ENCODE assay signal across 8 cellular contexts in the genomic region with DNA sequence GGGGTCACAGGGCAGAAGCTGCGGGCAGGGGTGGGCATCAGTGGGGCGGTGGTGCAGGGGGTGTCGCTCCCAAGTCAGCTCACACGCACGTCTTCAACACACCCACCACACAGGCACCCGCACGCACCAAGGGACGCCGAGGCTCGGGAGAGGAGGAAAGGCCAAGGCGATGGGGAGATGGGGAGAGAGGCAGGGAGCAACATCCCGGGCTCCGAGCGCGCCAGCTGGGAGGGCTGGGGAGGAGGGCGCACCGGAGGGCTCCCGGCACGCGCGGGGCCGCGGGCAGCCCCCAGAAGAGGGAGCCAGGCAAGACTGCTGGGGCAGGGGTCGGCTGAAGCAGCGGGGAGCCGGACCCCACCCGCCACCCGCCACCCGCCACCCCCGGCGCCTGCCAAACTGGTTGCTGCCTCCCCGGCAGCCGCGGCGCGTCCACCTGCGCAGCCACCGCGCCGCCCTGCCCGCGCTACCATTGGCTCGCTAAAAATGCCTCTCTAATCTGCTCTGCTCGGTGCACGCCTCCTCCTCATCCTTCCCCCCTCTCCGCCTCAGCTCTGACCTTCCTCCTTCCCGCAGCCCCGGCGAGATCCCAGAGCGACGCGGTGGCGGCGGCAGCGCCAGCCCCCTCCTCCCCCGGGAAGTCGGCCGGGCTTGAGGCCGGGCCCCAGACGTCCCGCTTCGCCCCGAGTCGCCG. TPM values are rescaled to one million over a fixed set of nuclear protein-coding genes. Genes with fewer than 3 reads are reported as not detected.
DNase-seq lines count a peak whose midpoint lies in the region; FAIRE-seq and TF ChIP-seq lines count a peak whose summit lies in the region.

Gene PACSIN1, plus strand, starts transcription at position 526 of the 691 bp plus-strand sequence. CDS start 60,230 bp downstream, outside the sequence.

- H3K27ac ChIP-seq in right atrium auricular region (no peak within 1 kb of the TSS), spleen (no peak within 1 kb of the TSS), uterus (no peak within 1 kb of the TSS)

- H3K9me3 Mint-ChIP-seq in activated naive CD4-positive, alpha-beta T cell treated with anti-CD3 and anti-CD28 coated beads, Interleukin-2, amount 50 U/mL, for 24 hours = no peaks in the 10 kb centered on the region

- no peak for TF ChIP-seq CTCF in D721Med (IDR thresholded peaks at IDR 0.05; ENCODE audit: insufficient read depth, missing control alignments)
- no peak for TF ChIP-seq CTCF in LNCaP clone FGC (IDR thresholded peaks at IDR 0.05; ENCODE audit: control insufficient read depth, extremely low read depth, insufficient read depth)
- TF ChIP-seq CTCF in right atrium auricular region (IDR thresholded peaks at IDR 0.05) = no peak
- TF ChIP-seq CTCF in spleen (IDR thresholded peaks at IDR 0.05 in 8 of 11, conservative IDR thresholded peaks at IDR 0.05 in 3 of 11) = no peak
- no peak for TF ChIP-seq CTCF in uterus (IDR thresholded peaks at IDR 0.05)

- no peaks in the 10 kb centered on the region for H3K9me3 ChIP-seq in right atrium auricular region
- no peaks in the 10 kb centered on the region for H3K9me3 ChIP-seq in spleen
- H3K9me3 ChIP-seq in uterus = no peaks in the 10 kb centered on the region

- H3K27me3 ChIP-seq in right atrium auricular region = no peaks in the 10 kb centered on the region
- peaks cover 0 to 46% (median 23%) of the 10 kb centered on the region in 7 donors for H3K27me3 ChIP-seq in spleen (replicated peaks in 1 of 7)
- no peaks in the 10 kb centered on the region for H3K27me3 ChIP-seq in uterus

- H3K27ac Mint-ChIP-seq in activated naive CD4-positive, alpha-beta T cell treated with anti-CD3 and anti-CD28 coated beads, Interleukin-2, amount 50 U/mL, for 24 hours = no peak within 1 kb of the TSS

- H3K4me3 ChIP-seq in LNCaP clone FGC (ENCODE audit: low read depth, low read length) (peak within 1 kb of the TSS; percentile 62), right atrium auricular region (peak within 1 kb of the TSS; percentile 33 to 55), spleen (peak within 1 kb of the TSS; percentile 21 to 69 (median 38)), uterus (peak within 1 kb of the TSS in 1 of 2 donors; percentile 12)

- no peaks in the 10 kb centered on the region for H3K36me3 Mint-ChIP-seq in activated naive CD4-positive, alpha-beta T cell treated with anti-CD3 and anti-CD28 coated beads, Interleukin-2, amount 50 U/mL, for 24 hours

- peak within 1 kb of the TSS; percentile 47 for H3K4me3 Mint-ChIP-seq in activated naive CD4-positive, alpha-beta T cell treated with anti-CD3 and anti-CD28 coated beads, Interleukin-2, amount 50 U/mL, for 24 hours

- peaks cover 0 to 15% of the 10 kb centered on the region in 2 donors for H3K4me1 ChIP-seq in right atrium auricular region
- peaks cover 10 to 39% (median 22%) of the 10 kb centered on the region in 6 donors for H3K4me1 ChIP-seq in spleen
- H3K4me1 ChIP-seq in uterus = peaks cover 0 to 8% of the 10 kb centered on the region in 2 donors

- TF ChIP-seq POLR2A in spleen (IDR thresholded peaks at IDR 0.05) = no peak
- no peak for TF ChIP-seq POLR2A in uterus (IDR thresholded peaks at IDR 0.05)

- peak; percentile 97 for DNase-seq in D721Med (ENCODE audit: insufficient read length, low spot score)
- peak; percentile 14 for DNase-seq in LNCaP clone FGC (ENCODE audit: low read depth)
- DNase-seq in right atrium auricular region (ENCODE audit: low spot score) = no peak
- DNase-seq in spleen = peak; percentile 78
- DNase-seq in glomerular visceral epithelial cell (ENCODE audit: extremely low spot score) = no peak
- DNase-seq in kidney glomerular epithelial cell (lab: John Stamatoyannopoulos, UW) = no peak
- DNase-seq in uterus = no peak

- H3K36me3 ChIP-seq in right atrium auricular region (no peaks in the 10 kb centered on the region), spleen (no peaks in the 10 kb centered on the region), uterus (no peaks in the 10 kb centered on the region)

- H3K4me1 Mint-ChIP-seq in activated naive CD4-positive, alpha-beta T cell treated with anti-CD3 and anti-CD28 coated beads, Interleukin-2, amount 50 U/mL, for 24 hours = peaks cover 5% of the 10 kb centered on the region

- peaks cover 11% of the 10 kb centered on the region for H3K27me3 Mint-ChIP-seq in activated naive CD4-positive, alpha-beta T cell treated with anti-CD3 and anti-CD28 coated beads, Interleukin-2, amount 50 U/mL, for 24 hours

- 1 to 5% (median 2%) methylated on average over 25 to 65 of the region's 65 CpGs for WGBS in spleen, 5 donors

- no peak for FAIRE-seq in D721Med (lab: Jason Lieb, UNC)

- intact Hi-C loops in spleen (cut with DNase I; ENCODE audit: low total_unique reads) (loop anchor here (10.0 kb wide), 1 partner anchor 119 kb away; no protein-coding TSS in a partner anchor), uterus (cut with DNase I; ENCODE audit: low total_unique reads) (no loop called here)

RNA-seq across cellular contexts. Expression of gene PACSIN1, which starts in this region (rescaled TPM):
- 1 to 10 TPM; 5.6 to 6.3 TPM for total RNA-seq in right atrium auricular region
- 1 to 10 TPM in 6 of 7 donors, under 1 TPM in 1; 0.66 to 1.9 (median 1.3) TPM for total RNA-seq in spleen
- 1 to 10 TPM in 1 of 3 donors, under 1 TPM in 2; 0.67 to 2.8 (median 0.86) TPM for polyA plus RNA-seq in spleen
- under 1 TPM in 1 of 4 donors, not detected in 3; 0.28 TPM for total RNA-seq in uterus

Comparison
In these comparisons a context has a peak if more than half of its experiments do, and no peak if none do; other contexts are left out.
1. DNase-seq: peak in D721Med (single experiment), LNCaP clone FGC (single experiment) and spleen (single experiment); none in right atrium auricular region (single experiment), glomerular visceral epithelial cell (single experiment), kidney glomerular epithelial cell (single experiment) and uterus (0 of 2).